ENCODE assay signal across 33 cellular contexts in the genomic region with DNA sequence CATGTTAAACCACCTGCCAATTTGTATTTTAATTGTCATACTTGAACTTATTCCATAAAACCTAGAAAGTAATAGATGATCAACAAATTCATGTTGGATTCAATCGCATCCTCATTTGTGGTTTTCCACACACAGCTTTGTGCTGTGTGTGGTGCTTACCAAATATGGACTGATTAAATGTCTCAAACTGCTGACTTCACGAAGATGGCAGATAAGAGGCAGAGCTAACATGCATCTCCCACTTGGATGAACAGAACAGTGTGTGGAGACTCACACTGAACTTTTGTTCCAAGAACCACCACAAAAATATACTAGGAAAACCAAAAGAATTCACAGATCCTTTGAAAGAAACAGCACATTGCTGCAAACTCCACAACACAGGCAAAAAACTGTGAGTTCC.
"Had no signal": no experiment of that assay in that cellular context is flagged by ENCODE, and none has a peak within 500 bp of the region (broad histone marks: within the 10 kb centered on the region; RNA-seq: fewer than 3 reads in every experiment).

No MANE protein-coding gene starts in this region.

- H3K4me3 ChIP-seq: breast epithelium, esophagus muscularis mucosa, gastrocnemius medialis, mucosa of descending colon, ovary, skin epidermis, thoracic aorta had no signal

- H3K4me1 Mint-ChIP-seq: activated CD8-positive, alpha-beta memory T cell treated with anti-CD3 and anti-CD28 coated beads, Interleukin-2, amount 10 ng/mL, durations not matched to agents 7 days and 5 days; endodermal cell; stimulated activated effector memory CD8-positive, alpha-beta T cell treated with anti-CD3 and anti-CD28 coated beads, Interleukin-12 subunit alpha, Interleukin-12 subunit beta, amount 100 ng/mL, for 72 hours had no signal

- H3K36me3 ChIP-seq: breast epithelium, esophagus muscularis mucosa, gastrocnemius medialis, neutrophil, ovary, thoracic aorta, WERI-Rb-1 had no signal

- H3K36me3 Mint-ChIP-seq: activated CD8-positive, alpha-beta memory T cell treated with anti-CD3 and anti-CD28 coated beads, Interleukin-2, amount 10 ng/mL, durations not matched to agents 7 days and 5 days; stimulated activated effector memory CD8-positive, alpha-beta T cell treated with anti-CD3 and anti-CD28 coated beads, Interleukin-12 subunit alpha, Interleukin-12 subunit beta, amount 100 ng/mL, for 72 hours had no signal

- H3K27me3 Mint-ChIP-seq: activated CD8-positive, alpha-beta memory T cell treated with anti-CD3 and anti-CD28 coated beads, Interleukin-2, amount 10 ng/mL, durations not matched to agents 7 days and 5 days; dendritic cell treated with granulocyte-macrophage colony-stimulating factor and Interleukin-4, amounts not matched to agents 40 ng/mL and 50 ng/mL, for 4 days; natural killer cell treated with Interleukin-12 subunit alpha and Interleukin-12 subunit beta and Interleukin-15 and Interleukin-18, amount 100 ng/mL, for 72 hours; progenitor cell of endocrine pancreas; stimulated activated naive CD8-positive, alpha-beta T cell treated with anti-CD3 and anti-CD28 coated beads, Interleukin-15, Interleukin-2, amounts not matched to agents 100 ng/mL and 50 ng/mL, for 24 hours had no signal

- DNase-seq: activated CD8-positive, alpha-beta memory T cell treated with anti-CD3 and anti-CD28 coated beads, Interleukin-2, amount 10 ng/mL, durations not matched to agents 7 days and 5 days; activated CD8-positive, alpha-beta T cell treated with anti-CD3 and anti-CD28 coated beads, Interleukin-2, amount 10 ng/mL, durations not matched to agents 7 days and 5 days; activated naive CD4-positive, alpha-beta T cell; activated T-cell treated with anti-CD3 and anti-CD28 coated beads, Interleukin-2, amount 50 U/mL, for 48 hours; aorta; central memory CD4-positive, alpha-beta T cell; endodermal cell; gastrocnemius medialis; glutamatergic neuron; islet precursor cell; left cardiac atrium; left ventricle myocardium superior; mucosa of descending colon; ovary; retina; stimulated activated CD4-positive, alpha-beta T cell treated with anti-CD3 and anti-CD28 coated beads, Interleukin-4, amount 100 ng/mL, for 24 hours; T-helper 9 cell; trophoblast cell had no signal

- H3K27me3 ChIP-seq: breast epithelium, esophagus muscularis mucosa, gastrocnemius medialis, neutrophil, ovary had no signal

- H3K27ac Mint-ChIP-seq: activated CD8-positive, alpha-beta memory T cell treated with anti-CD3 and anti-CD28 coated beads, Interleukin-2, amount 10 ng/mL, durations not matched to agents 7 days and 5 days; activated CD8-positive, alpha-beta T cell treated with anti-CD3 and anti-CD28 coated beads, Interleukin-2, amount 10 ng/mL, durations not matched to agents 7 days and 5 days; activated naive CD4-positive, alpha-beta T cell treated with anti-CD3 and anti-CD28 coated beads, Interleukin-2, amount 50 U/mL, for 72 hours; activated T-helper 2 cell treated with anti-CD3 and anti-CD28 coated beads, Interferon-gamma antibody, Interleukin-2, Interleukin-4, amounts not matched to agents 10 μg/mL and 5 μg/mL and 100 μg/mL, durations not matched to agents 14 hours and 24 hours and 36 hours; dendritic cell treated with granulocyte-macrophage colony-stimulating factor and Interleukin-4, amounts not matched to agents 40 ng/mL and 50 ng/mL, for 4 days; endodermal cell; natural killer cell treated with Interleukin-12 subunit alpha and Interleukin-12 subunit beta and Interleukin-15 and Interleukin-18, amount 100 ng/mL, for 72 hours; progenitor cell of endocrine pancreas; stimulated activated effector memory CD8-positive, alpha-beta T cell treated with anti-CD3 and anti-CD28 coated beads, Interleukin-12 subunit alpha, Interleukin-12 subunit beta, amount 100 ng/mL, for 72 hours; stimulated activated naive CD8-positive, alpha-beta T cell treated with anti-CD3 and anti-CD28 coated beads, Interleukin-15, Interleukin-2, amounts not matched to agents 100 ng/mL and 50 ng/mL, for 24 hours; T-helper 1 cell treated with Interleukin-12 subunit alpha and Interleukin-12 subunit beta and Interleukin-4 antibody, amounts not matched to agents 30 μg/mL and 1 μg/mL, for 36 hours had no signal

- H3K4me1 ChIP-seq: breast epithelium, esophagus muscularis mucosa, gastrocnemius medialis had no signal

- ATAC-seq: activated CD8-positive, alpha-beta memory T cell treated with anti-CD3 and anti-CD28 coated beads, Interleukin-2, amount 10 ng/mL, durations not matched to agents 7 days and 5 days; activated CD8-positive, alpha-beta T cell treated with anti-CD3 and anti-CD28 coated beads, Interleukin-2, amount 10 ng/mL, durations not matched to agents 7 days and 5 days; activated naive CD4-positive, alpha-beta T cell treated with anti-CD3 and anti-CD28 coated beads, Interleukin-2, amount 50 U/mL, for 72 hours; gastrocnemius medialis; left cardiac atrium; left ventricle myocardium superior; mucosa of descending colon; natural killer cell treated with Interleukin-12 subunit alpha and Interleukin-12 subunit beta and Interleukin-15 and Interleukin-18, amount 100 ng/mL, for 72 hours; sciatic nerve; stimulated activated effector memory CD8-positive, alpha-beta T cell treated with anti-CD3 and anti-CD28 coated beads, Interleukin-12 subunit alpha, Interleukin-12 subunit beta, amount 100 ng/mL, for 72 hours had no signal

- H3K4me3 Mint-ChIP-seq: activated CD8-positive, alpha-beta memory T cell treated with anti-CD3 and anti-CD28 coated beads, Interleukin-2, amount 10 ng/mL, durations not matched to agents 7 days and 5 days; activated CD8-positive, alpha-beta T cell treated with anti-CD3 and anti-CD28 coated beads, Interleukin-2, amount 10 ng/mL, durations not matched to agents 7 days and 5 days; dendritic cell treated with granulocyte-macrophage colony-stimulating factor and Interleukin-4, amounts not matched to agents 40 ng/mL and 50 ng/mL, for 4 days; endodermal cell; natural killer cell treated with Interleukin-12 subunit alpha and Interleukin-12 subunit beta and Interleukin-15 and Interleukin-18, amount 100 ng/mL, for 72 hours; stimulated activated effector memory CD8-positive, alpha-beta T cell treated with anti-CD3 and anti-CD28 coated beads, Interleukin-12 subunit alpha, Interleukin-12 subunit beta, amount 100 ng/mL, for 72 hours; stimulated activated naive CD8-positive, alpha-beta T cell treated with anti-CD3 and anti-CD28 coated beads, Interleukin-15, Interleukin-2, amounts not matched to agents 100 ng/mL and 50 ng/mL, for 24 hours; T-helper 1 cell treated with Interleukin-12 subunit alpha and Interleukin-12 subunit beta and Interleukin-4 antibody, amounts not matched to agents 30 μg/mL and 1 μg/mL, for 36 hours had no signal

- H3K9me3 ChIP-seq: gastrocnemius medialis, neutrophil, ovary had no signal

- H3K27ac ChIP-seq: breast epithelium, esophagus muscularis mucosa, gastrocnemius medialis, neutrophil, ovary, thoracic aorta, WERI-Rb-1 had no signal
